Comparison of ENCODE assay signal across 20 cellular contexts in the genomic region with DNA sequence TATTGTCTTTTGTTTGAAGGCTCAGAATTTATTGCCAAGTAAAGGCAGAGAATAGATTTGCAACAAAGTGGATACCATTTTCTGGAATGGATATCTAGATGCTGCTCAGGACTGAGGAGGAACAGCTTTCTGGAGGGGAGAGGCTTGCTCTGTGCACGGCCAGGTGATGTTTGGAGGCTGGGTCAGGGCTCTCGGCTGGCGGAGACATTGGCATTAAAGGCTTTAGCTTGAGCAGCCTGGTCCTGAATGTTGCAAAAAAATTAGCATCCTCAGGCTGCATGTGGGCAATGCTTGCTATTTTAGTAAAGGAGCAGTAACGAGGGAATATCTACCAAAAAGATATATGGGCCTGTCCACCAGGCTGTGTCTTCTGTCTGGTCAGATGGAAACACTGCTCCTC. TPM values are rescaled to one million over a fixed set of nuclear protein-coding genes. Genes with fewer than 3 reads are reported as not detected.
DNase-seq lines count a peak whose midpoint lies in the region; ATAC-seq and TF ChIP-seq lines count a peak whose summit lies in the region.
"Had no signal": no experiment of that assay in that cellular context is flagged by ENCODE, and none has a peak within 500 bp of the region (broad histone marks: within the 10 kb centered on the region; RNA-seq: fewer than 3 reads in every experiment).

No MANE protein-coding gene starts in this region.

- H3T11ph ChIP-seq in H9 (ENCODE audit: low read length) = no peak overlapping the region

- H3K36me3 Mint-ChIP-seq in H9 (ENCODE audit: insufficient read depth in 1 of 3, low read depth in 3 of 3) (peaks cover 6 to 14% (median 14%) of the 10 kb centered on the region in 3 experiments), brain (peaks cover 37% of the 10 kb centered on the region), Caco-2 (ENCODE audit: insufficient read depth, unreplicated experiment) (no peaks in the 10 kb centered on the region)
- peaks cover 21% of the 10 kb centered on the region for H3K36me3 Mint-ChIP-seq in activated CD8-positive, alpha-beta T cell treated with anti-CD3 and anti-CD28 coated beads for 36 hours (ENCODE audit: low read depth)
- H3K36me3 Mint-ChIP-seq in CD8-positive, alpha-beta T cell = peaks cover 26% of the 10 kb centered on the region

- H3K4me1 ChIP-seq in H9 (ENCODE audit: insufficient read depth, low read length) (peaks cover 4% of the 10 kb centered on the region; the same call in 1 of the 2 replicates), lung (ENCODE audit: control insufficient read depth in 2 of 2, insufficient read depth in 2 of 2, low read length in 2 of 2) (peaks cover 5 to 7% of the 10 kb centered on the region in 2 donors), psoas muscle (peaks cover 57% of the 10 kb centered on the region), Caco-2 (no peaks in the 10 kb centered on the region)
- peaks cover 23% of the 10 kb centered on the region for H3K4me1 ChIP-seq in CD8-positive, alpha-beta T cell (ENCODE audit: insufficient read depth, low read length)

- DNase-seq in H9 (peak; percentile 16), lung (ENCODE audit: low spot score) (peak; percentile 14), psoas muscle (no peak), Caco-2 (no peak), SHP77 (lab: John Stamatoyannopoulos, UW) (no peak)
- DNase-seq in activated CD8-positive, alpha-beta T cell treated with anti-CD3 and anti-CD28 coated beads for 36 hours = no peak
- DNase-seq in CD8-positive, alpha-beta T cell = no peak
- DNase-seq: ACHN, DMS 273 treated with DMSO at 0.1 percent for 48 hours, DND-41, HCEC 1CT, KG1, NCI-H187 treated with DMSO at 0.1 percent for 48 hours, NCI-H2227 treated with DMSO at 0.1 percent for 48 hours, NCI-H524, NCI-H82, OCI-M1, RPMI8226 had no signal

- H3K4me2 ChIP-seq in H9 (ENCODE audit: insufficient read depth, insufficient read length, low read length) = no peak overlapping the region

- 0 out of 2 replicates have a peak overlapping the region, but pooled peaks have one; percentile 26 for H3K14ac ChIP-seq in H9 (ENCODE audit: insufficient read depth, low read length)

- H3K27ac ChIP-seq in H9 (ENCODE audit: insufficient read length, low read depth, low read length) (no peak overlapping the region), lung (ENCODE audit: low read depth in 1 of 2, low read length in 1 of 2) (no peak overlapping the region), psoas muscle (peak overlapping the region; percentile 11)
- no peak overlapping the region for H3K27ac ChIP-seq in CD8-positive, alpha-beta T cell (ENCODE audit: low read depth, low read length)

- no TSS peak for BruUV-seq in Caco-2 (replicated peaks; lab: Mats Ljungman, UMichigan)

- H2AK5ac ChIP-seq in H9 (ENCODE audit: insufficient read length, low read length) = no peak overlapping the region

- no peak overlapping the region for H4K5ac ChIP-seq in H9 (ENCODE audit: insufficient read length, low read depth, low read length)

- POLR2A ChIA-PET in activated CD8-positive, alpha-beta T cell treated with anti-CD3 and anti-CD28 coated beads for 36 hours (lab: Charles Lee) = no interaction called here
- POLR2A ChIA-PET in Caco-2 (lab: Charles Lee) = no interaction called here
- POLR2A ChIA-PET in CD8-positive, alpha-beta T cell (lab: Charles Lee) = no interaction called here

- H4K91ac ChIP-seq in H9 (ENCODE audit: insufficient read length, low read depth, low read length) = no peak overlapping the region

- no peaks in the 10 kb centered on the region for H3K23me2 ChIP-seq in H9 (ENCODE audit: insufficient read length, low read depth, low read length, poor library complexity, severe bottlenecking)

- H2BK5ac ChIP-seq in H9 (ENCODE audit: insufficient read length, low read length) = no peak overlapping the region

- no peak overlapping the region for H4K8ac ChIP-seq in H9 (replicated peaks; ENCODE audit: insufficient read length, low read depth, low read length)

- H3K4me3 Mint-ChIP-seq in H9 (no peak overlapping the region), brain (peak overlapping the region in 1 of 5 experiments; percentile 17), Caco-2 (ENCODE audit: unreplicated experiment) (no peak overlapping the region)
- H3K4me3 Mint-ChIP-seq in activated CD8-positive, alpha-beta T cell treated with anti-CD3 and anti-CD28 coated beads for 36 hours = no peak overlapping the region
- H3K4me3 Mint-ChIP-seq in CD8-positive, alpha-beta T cell = no peak overlapping the region
- H3K4me3 Mint-ChIP-seq: CD14-positive monocyte had no signal

- TF ChIP-seq CTCF in H9 (conservative IDR thresholded peaks at IDR 0.05) = no peak
- no peak for TF ChIP-seq CTCF in brain (conservative IDR thresholded peaks at IDR 0.05)
- TF ChIP-seq CTCF in lung (IDR thresholded peaks at IDR 0.05; ENCODE audit: control extremely low read depth, extremely low read depth) = no peak
- TF ChIP-seq CTCF in psoas muscle (IDR thresholded peaks at IDR 0.05) = no peak
- no peak for TF ChIP-seq CTCF in activated CD8-positive, alpha-beta T cell treated with anti-CD3 and anti-CD28 coated beads for 36 hours (IDR thresholded peaks at IDR 0.05)
- TF ChIP-seq CTCF in Caco-2 (IDR thresholded peaks at IDR 0.05; ENCODE audit: insufficient read depth in 1 of 2, low read depth in 1 of 2, low read length in 1 of 2, severe bottlenecking in 1 of 2, unreplicated experiment in 1 of 2) = no peak
- no peak for TF ChIP-seq CTCF in CD8-positive, alpha-beta T cell (IDR thresholded peaks at IDR 0.05)

- H3K9me3 ChIP-seq in H9 (ENCODE audit: control insufficient read depth, low read depth, low read length) = no peaks in the 10 kb centered on the region
- H3K9me3 ChIP-seq in lung (ENCODE audit: control insufficient read depth in 2 of 2, insufficient read depth in 1 of 2, low read length in 1 of 2) = no peaks in the 10 kb centered on the region
- H3K9me3 ChIP-seq in psoas muscle = no peaks in the 10 kb centered on the region
- no peaks in the 10 kb centered on the region for H3K9me3 ChIP-seq in Caco-2
- H3K9me3 ChIP-seq in CD8-positive, alpha-beta T cell (ENCODE audit: low read length) = no peaks in the 10 kb centered on the region

- H3K36me3 ChIP-seq in lung (ENCODE audit: control insufficient read depth in 2 of 2, insufficient read depth in 2 of 2, low read length in 2 of 2) (no peaks in the 10 kb centered on the region), psoas muscle (ENCODE audit: insufficient read depth in 1 of 2, low read depth in 1 of 2) (no peaks in the 10 kb centered on the region), Caco-2 (ENCODE audit: control insufficient read depth, insufficient read depth, low read length) (no peaks in the 10 kb centered on the region)
- no peaks in the 10 kb centered on the region for H3K36me3 ChIP-seq in CD8-positive, alpha-beta T cell (ENCODE audit: insufficient read depth, low read length)

- H3K4ac ChIP-seq in H9 (ENCODE audit: low read depth, low read length) = no peak overlapping the region

- no peak overlapping the region for H3K23ac ChIP-seq in H9 (ENCODE audit: insufficient read length, low read depth, low read length)

- ATAC-seq in lung (ENCODE audit: insufficient read depth, low FRiP score) (no peak), psoas muscle (no peak)
- ATAC-seq in activated CD8-positive, alpha-beta T cell treated with anti-CD3 and anti-CD28 coated beads for 36 hours = no peak
- no peak for ATAC-seq in CD8-positive, alpha-beta T cell

- H3K9ac ChIP-seq in H9 (ENCODE audit: extremely low read depth, insufficient read length, low read length) = no peak overlapping the region

- no peak overlapping the region for H2AFZ ChIP-seq in H9 (ENCODE audit: low read length)

- H3K9me3 Mint-ChIP-seq in H9 = no peaks in the 10 kb centered on the region; a peak in 1 of 5 replicates
- peaks cover 0 to 7% (median 3%) of the 10 kb centered on the region in 5 experiments for H3K9me3 Mint-ChIP-seq in brain
- no peaks in the 10 kb centered on the region for H3K9me3 Mint-ChIP-seq in activated CD8-positive, alpha-beta T cell treated with anti-CD3 and anti-CD28 coated beads for 36 hours
- no peaks in the 10 kb centered on the region for H3K9me3 Mint-ChIP-seq in Caco-2 (ENCODE audit: unreplicated experiment)
- no peaks in the 10 kb centered on the region for H3K9me3 Mint-ChIP-seq in CD8-positive, alpha-beta T cell

- H3K4me1 Mint-ChIP-seq in H9 (peaks cover 30 to 44% of the 10 kb centered on the region in 2 experiments), brain (peaks cover 75% of the 10 kb centered on the region), Caco-2 (ENCODE audit: low read depth, unreplicated experiment) (no peaks in the 10 kb centered on the region)
- H3K4me1 Mint-ChIP-seq in activated CD8-positive, alpha-beta T cell treated with anti-CD3 and anti-CD28 coated beads for 36 hours (ENCODE audit: low read depth) = peaks cover 43% of the 10 kb centered on the region
- peaks cover 67% of the 10 kb centered on the region for H3K4me1 Mint-ChIP-seq in CD8-positive, alpha-beta T cell (ENCODE audit: low read depth)

- H2BK15ac ChIP-seq in H9 (ENCODE audit: low read depth, low read length) = no peak overlapping the region

- peaks cover 2% of the 10 kb centered on the region; the same call in 1 of the 2 replicates for H3K79me2 ChIP-seq in H9 (ENCODE audit: insufficient read depth, low read length)

- no peak overlapping the region for H2BK12ac ChIP-seq in H9 (ENCODE audit: insufficient read length, low read depth, low read length)

- H3K27me3 Mint-ChIP-seq in H9 (ENCODE audit: low read depth) = no peaks in the 10 kb centered on the region; the same call in 1 of the 2 replicates
- H3K27me3 Mint-ChIP-seq in brain = no peaks in the 10 kb centered on the region
- H3K27me3 Mint-ChIP-seq in activated CD8-positive, alpha-beta T cell treated with anti-CD3 and anti-CD28 coated beads for 36 hours = no peaks in the 10 kb centered on the region
- H3K27me3 Mint-ChIP-seq in Caco-2 (ENCODE audit: insufficient read depth, unreplicated experiment) = no peaks in the 10 kb centered on the region
- no peaks in the 10 kb centered on the region for H3K27me3 Mint-ChIP-seq in CD8-positive, alpha-beta T cell (ENCODE audit: low read depth)

- no peak overlapping the region for H2BK20ac ChIP-seq in H9 (ENCODE audit: low read depth, low read length, poor library complexity, severe bottlenecking)

- WGBS in H9 (ENCODE audit: extremely low coverage, insufficient read length, low lambda C conversion rate) = no CpG with 5 or more reads among the region's 4 CpGs
- 75 to 80% methylated on average over 4 of the region's 4 CpGs for WGBS in lung, 2 donors
- 45 to 62% (median 46%) methylated on average over 4 of the region's 4 CpGs for WGBS in psoas muscle, 3 donors

- no peak overlapping the region for H3K56ac ChIP-seq in H9 (ENCODE audit: insufficient read length, low read depth, low read length)

- no peak overlapping the region for H3K18ac ChIP-seq in H9 (ENCODE audit: insufficient read length, low read depth, low read length)

- no peak overlapping the region for H2BK120ac ChIP-seq in H9 (ENCODE audit: low read depth, low read length, poor library complexity, severe bottlenecking)

- H3K27ac Mint-ChIP-seq in H9 (no peak overlapping the region; a peak in 1 of 7 replicates), brain (peak overlapping the region; percentile 21 to 86 (median 57)), Caco-2 (ENCODE audit: unreplicated experiment) (no peak overlapping the region)
- H3K27ac Mint-ChIP-seq in activated CD8-positive, alpha-beta T cell treated with anti-CD3 and anti-CD28 coated beads for 36 hours = no peak overlapping the region
- H3K27ac Mint-ChIP-seq in CD8-positive, alpha-beta T cell = no peak overlapping the region
- H3K27ac Mint-ChIP-seq: CD14-positive monocyte had no signal

- H3K27me3 ChIP-seq in H9 (ENCODE audit: insufficient read depth, low read length) (no peaks in the 10 kb centered on the region), lung (ENCODE audit: control insufficient read depth, insufficient read depth) (no peaks in the 10 kb centered on the region), psoas muscle (ENCODE audit: insufficient read depth in 3 of 3, low read length in 2 of 3) (no peaks in the 10 kb centered on the region), Caco-2 (replicated peaks; ENCODE audit: control insufficient read depth, insufficient read depth, low read length) (no peaks in the 10 kb centered on the region)
- H3K27me3 ChIP-seq in CD8-positive, alpha-beta T cell (ENCODE audit: insufficient read depth, low read length) = no peaks in the 10 kb centered on the region

- H3K4me3 ChIP-seq in lung (no peak overlapping the region), psoas muscle (no peak overlapping the region), Caco-2 (ENCODE audit: low read depth, low read length) (no peak overlapping the region)
- H3K4me3 ChIP-seq in CD8-positive, alpha-beta T cell (ENCODE audit: low read depth, low read length) = no peak overlapping the region

- CTCF ChIA-PET in activated CD8-positive, alpha-beta T cell treated with anti-CD3 and anti-CD28 coated beads for 36 hours (lab: Charles Lee) = interaction anchor here (0.8 to 1.9 kb wide), 5 partner anchors 8 to 112 kb away, joined by 3 to 5 read pairs (median 4); no protein-coding TSS in a partner anchor
- CTCF ChIA-PET in Caco-2 (lab: Charles Lee) = no interaction called here
- CTCF ChIA-PET in CD8-positive, alpha-beta T cell (lab: Charles Lee) = interaction anchor here (1.1 to 1.8 kb wide), 2 partner anchors 19 to 85 kb away, joined by 4 to 5 read pairs; no protein-coding TSS in a partner anchor

- H3K79me1 ChIP-seq in H9 (ENCODE audit: insufficient read depth, low read depth, low read length, poor library complexity, severe bottlenecking) = peaks cover 7% of the 10 kb centered on the region

- intact Hi-C loops in psoas muscle (cut with DNase I) = no loop called here
- intact Hi-C loops in activated CD8-positive, alpha-beta T cell treated with anti-CD3 and anti-CD28 coated beads for 36 hours (cut with micrococcal nuclease) = no loop called here
- intact Hi-C loops in Caco-2 (cut with micrococcal nuclease; ENCODE audit: unreplicated experiment) = no loop called here
- intact Hi-C loops in CD8-positive, alpha-beta T cell (cut with DNase I, micrococcal nuclease) = no loop called here

- no peaks in the 10 kb centered on the region for H4K20me1 ChIP-seq in H9 (ENCODE audit: control insufficient read depth, insufficient read depth, insufficient read length)

RNA-seq across cellular contexts. Expression of a gene that starts 20.4 kb away (rescaled TPM):
- 9.8 and 10.6 TPM in 2 replicates for total RNA-seq in H9 (2021)
- polyA plus RNA-seq in brain (ENCODE audit: insufficient read depth, low read depth, low replicate concordance) = 27.5 TPM
- total RNA-seq in lung = 10 to 100 TPM in 1 of 2 donors, 1 to 10 TPM in 1; 8.4 to 25.3 TPM
- 1 to 10 TPM; 2.7 to 3.2 TPM for polyA plus RNA-seq in lung
- total RNA-seq in psoas muscle = 10 to 100 TPM in 2 of 4 donors, 1 to 10 TPM in 2; 8.2 to 15.6 (median 11.9) TPM
- 1 to 10 TPM; 2.4 to 8.7 (median 5.4) TPM for polyA plus RNA-seq in psoas muscle
- 10 to 100 TPM; 32.6 to 36.5 TPM for total RNA-seq in activated CD8-positive, alpha-beta T cell treated with anti-CD3 and anti-CD28 coated beads for 36 hours
- 1.6 and 3.0 TPM in 2 replicates for total RNA-seq in Caco-2 (2022)
- total RNA-seq in CD8-positive, alpha-beta T cell = 10 to 100 TPM; 25.8 to 28.8 TPM

Comparison
In these comparisons a context has a peak if more than half of its experiments do, and no peak if none do; other contexts are left out.
1. DNase-seq: peak in H9 (single experiment) and lung (single experiment); none in psoas muscle (0 of 2), activated CD8-positive, alpha-beta T cell treated with anti-CD3 and anti-CD28 coated beads for 36 hours (single experiment), Caco-2 (0 of 2), CD8-positive, alpha-beta T cell (0 of 7) and SHP77 (0 of 2).
2. H3K27ac Mint-ChIP-seq: peak in brain (5 of 5); none in H9 (0 of 3), activated CD8-positive, alpha-beta T cell treated with anti-CD3 and anti-CD28 coated beads for 36 hours (single experiment), Caco-2 (single experiment) and CD8-positive, alpha-beta T cell (single experiment).